Comparison of ENCODE assay signal across 9 cellular contexts in genomic region chr17:27631409-27631755, GRCh38. TPM values are rescaled to one million over a fixed set of nuclear protein-coding genes. Genes with fewer than 3 reads are reported as not detected.
DNase-seq lines count a peak whose midpoint lies in the region; ATAC-seq, FAIRE-seq and TF ChIP-seq lines count a peak whose summit lies in the region.
"Had no signal": no experiment of that assay in that cellular context is flagged by ENCODE, and none has a peak within 500 bp of the region (broad histone marks: within the 10 kb centered on the region; RNA-seq: fewer than 3 reads in every experiment).

No MANE protein-coding gene starts in this region.

- H3K27ac ChIP-seq in liver (ENCODE audit: low read depth in 1 of 2, low read length in 2 of 2) (peak overlapping the region; percentile 66), HepG2 (ENCODE audit: extremely low read length, insufficient read depth, low read length) (no peak overlapping the region)
- H3K27ac ChIP-seq: VCaP had no signal

- TF ChIP-seq RAD21 in liver (IDR thresholded peaks at IDR 0.05) (no peak), HepG2 (CRISPR knock-in tag; IDR thresholded peaks at IDR 0.05) (no peak)

- no peaks in the 10 kb centered on the region for H3K9me3 Mint-ChIP-seq in dendritic cell treated with granulocyte-macrophage colony-stimulating factor and Interleukin-4, amounts not matched to agents 40 ng/mL and 50 ng/mL, for 4 days
- peaks cover 2% of the 10 kb centered on the region for H3K9me3 Mint-ChIP-seq in stimulated activated memory B cell treated with anti-CD40 and anti-IgM and Interleukin-4, amounts not matched to agents 10 μg/mL and 1 μg/mL and 100 μg/mL, for 72 hours

- H3K4me3 ChIP-seq in liver (ENCODE audit: low read depth in 1 of 3, low read length in 3 of 3) (peak overlapping the region in 2 of 3 donors; percentile 2 to 41), HepG2 (replicated peaks in 1 of 3; ENCODE audit: insufficient read depth in 1 of 3, low read depth in 2 of 3, low read length in 3 of 3) (no peak overlapping the region)

- peaks cover 14% of the 10 kb centered on the region for H3K36me3 Mint-ChIP-seq in dendritic cell treated with granulocyte-macrophage colony-stimulating factor and Interleukin-4, amounts not matched to agents 40 ng/mL and 50 ng/mL, for 4 days (ENCODE audit: low read depth)
- H3K36me3 Mint-ChIP-seq in stimulated activated memory B cell treated with anti-CD40 and anti-IgM and Interleukin-4, amounts not matched to agents 10 μg/mL and 1 μg/mL and 100 μg/mL, for 72 hours, result peaks cover 9% of the 10 kb centered on the region

- H3K9ac ChIP-seq in liver (ENCODE audit: low read depth in 1 of 2, low read length in 2 of 2) (peak overlapping the region in 1 of 2 donors; percentile 22), HepG2 (ENCODE audit: insufficient read depth, low read depth, low read length) (no peak overlapping the region)

- no peaks in the 10 kb centered on the region for H3K36me3 ChIP-seq in liver (ENCODE audit: control insufficient read depth in 4 of 4, insufficient read depth in 3 of 4, low read depth in 1 of 4, low read length in 3 of 4)
- H3K36me3 ChIP-seq in HepG2 (replicated peaks in 1 of 2; ENCODE audit: control insufficient read depth in 1 of 2, insufficient read depth in 2 of 2, low read length in 2 of 2), result peaks cover 2% of the 10 kb centered on the region in 2 experiments; a peak in 2 of 5 replicates

- H3K4me2 ChIP-seq in HepG2 (ENCODE audit: low read depth, low read length), result no peak overlapping the region

- DNase-seq in HepG2 (ENCODE audit: low spot score), result no peak
- peak; percentile 30 for DNase-seq in KG1 (lab: John Stamatoyannopoulos, UW)
- no peak for DNase-seq in omental fat pad (ENCODE audit: low spot score)
- DNase-seq in urothelium cell line (ENCODE audit: low spot score), result no peak
- DNase-seq in NCI-H1417 treated with DMSO at 0.1 percent for 48 hours (lab: John Stamatoyannopoulos, UW), result no peak

- TF ChIP-seq POLR2A in HepG2 (IDR thresholded peaks at IDR 0.05; ENCODE audit: insufficient read depth in 1 of 2, low read depth in 2 of 2, low read length in 2 of 2), result no peak

- TF ChIP-seq CTCF in liver (IDR thresholded peaks at IDR 0.05; ENCODE audit: low read depth, low read length, missing input control) (no peak), HepG2 (CRISPR knock-in tag; IDR thresholded peaks at IDR 0.05) (no peak), omental fat pad (IDR thresholded peaks at IDR 0.05) (no peak)

- peaks cover 0 to 7% (median 0%) of the 10 kb centered on the region in 4 donors for H3K4me1 ChIP-seq in liver (ENCODE audit: control insufficient read depth in 4 of 4, insufficient read depth in 4 of 4, low read length in 3 of 4)
- peaks cover 17% of the 10 kb centered on the region for H3K4me1 ChIP-seq in HepG2 (ENCODE audit: insufficient read depth, low read length)

- POLR2A ChIA-PET in HepG2 (lab: Yijun Ruan, JAX), result no interaction called here

- no peaks in the 10 kb centered on the region for H3K9me3 ChIP-seq in liver (ENCODE audit: control insufficient read depth in 4 of 4, low read length in 3 of 4)
- H3K9me3 ChIP-seq in HepG2 (ENCODE audit: low read length), result no peaks in the 10 kb centered on the region

- no peak for TF ChIP-seq EP300 in HepG2 (IDR thresholded peaks at IDR 0.05; ENCODE audit: low read depth in 2 of 2, low read length in 2 of 2)
- no peak for TF ChIP-seq EP300 in HepG2 (CRISPR knock-in tag; IDR thresholded peaks at IDR 0.05; ENCODE audit: borderline replicate concordance)

- in situ Hi-C loops in HepG2 (cut with HindIII; ENCODE audit: extremely low pct_ligation_motif_present, low pct_unique_long_range_greater_than_20kb), result no loop called here

- peak overlapping the region; percentile 88 for H3K4me3 Mint-ChIP-seq in dendritic cell treated with granulocyte-macrophage colony-stimulating factor and Interleukin-4, amounts not matched to agents 40 ng/mL and 50 ng/mL, for 4 days
- H3K4me3 Mint-ChIP-seq in stimulated activated memory B cell treated with anti-CD40 and anti-IgM and Interleukin-4, amounts not matched to agents 10 μg/mL and 1 μg/mL and 100 μg/mL, for 72 hours, result peak overlapping the region; percentile 85

- 63% methylated on average over 6 of the region's 6 CpGs for WGBS in liver
- WGBS in HepG2 (ENCODE audit: low lambda C conversion rate), result 85% methylated on average over 5 of the region's 6 CpGs

- H3K27ac Mint-ChIP-seq in dendritic cell treated with granulocyte-macrophage colony-stimulating factor and Interleukin-4, amounts not matched to agents 40 ng/mL and 50 ng/mL, for 4 days, result peak overlapping the region; percentile 80
- peak overlapping the region; percentile 92 for H3K27ac Mint-ChIP-seq in stimulated activated memory B cell treated with anti-CD40 and anti-IgM and Interleukin-4, amounts not matched to agents 10 μg/mL and 1 μg/mL and 100 μg/mL, for 72 hours

- no peaks in the 10 kb centered on the region for H3K27me3 ChIP-seq in liver (ENCODE audit: control insufficient read depth in 4 of 4, insufficient read depth in 4 of 4, low read length in 3 of 4)
- no peaks in the 10 kb centered on the region for H3K27me3 ChIP-seq in HepG2 (ENCODE audit: control insufficient read depth in 1 of 2, insufficient read depth in 2 of 2, low read length in 2 of 2)

- H3K79me2 ChIP-seq in HepG2 (ENCODE audit: insufficient read depth, low read length), result no peaks in the 10 kb centered on the region

- H4K20me1 ChIP-seq in HepG2 (ENCODE audit: insufficient read depth, low read length), result no peaks in the 10 kb centered on the region

- no peaks in the 10 kb centered on the region for H3K27me3 Mint-ChIP-seq in dendritic cell treated with granulocyte-macrophage colony-stimulating factor and Interleukin-4, amounts not matched to agents 40 ng/mL and 50 ng/mL, for 4 days
- no peaks in the 10 kb centered on the region for H3K27me3 Mint-ChIP-seq in stimulated activated memory B cell treated with anti-CD40 and anti-IgM and Interleukin-4, amounts not matched to agents 10 μg/mL and 1 μg/mL and 100 μg/mL, for 72 hours

- FAIRE-seq in HepG2 (lab: Jason Lieb, UNC) (no peak), urothelium cell line (lab: Jason Lieb, UNC) (no peak)

- BruUV-seq in HepG2 (replicated peaks; lab: Mats Ljungman, UMichigan), result no TSS peak

- CTCF ChIA-PET in HepG2 (lab: Yijun Ruan, JAX; ENCODE audit: low intra/inter-chr PET ratio, low total read pairs), result no interaction called here

- intact Hi-C loops in HepG2 (cut with micrococcal nuclease; ENCODE audit: unreplicated experiment), result no loop called here
- intact Hi-C loops in dendritic cell treated with granulocyte-macrophage colony-stimulating factor and Interleukin-4, amounts not matched to agents 40 ng/mL and 50 ng/mL, for 4 days (cut with micrococcal nuclease), result no loop called here

- no peak overlapping the region for H2AFZ ChIP-seq in HepG2 (ENCODE audit: low read length)

- ATAC-seq in HepG2, result no peak
- ATAC-seq in stimulated activated memory B cell treated with anti-CD40 and anti-IgM and Interleukin-4, amounts not matched to agents 10 μg/mL and 1 μg/mL and 100 μg/mL, for 72 hours, result peak; percentile 84
- no peak for ATAC-seq in omental fat pad (ENCODE audit: low FRiP score)

- peaks cover 64% of the 10 kb centered on the region for H3K4me1 Mint-ChIP-seq in dendritic cell treated with granulocyte-macrophage colony-stimulating factor and Interleukin-4, amounts not matched to agents 40 ng/mL and 50 ng/mL, for 4 days (ENCODE audit: low read depth)
- H3K4me1 Mint-ChIP-seq in stimulated activated memory B cell treated with anti-CD40 and anti-IgM and Interleukin-4, amounts not matched to agents 10 μg/mL and 1 μg/mL and 100 μg/mL, for 72 hours, result peaks cover 47% of the 10 kb centered on the region

TF ChIP-seq in liver, 16 proteins besides CTCF, POLR2A, EP300 and RAD21 (continues in another document):
- TF ChIP-seq EGR1 (IDR thresholded peaks at IDR 0.05; ENCODE audit: low read depth in 2 of 2) (no peak), NR2F2 (IDR thresholded peaks at IDR 0.05) (no peak), FOXA1 (IDR thresholded peaks at IDR 0.05) (no peak)

TF ChIP-seq in HepG2, 621 proteins besides CTCF, POLR2A, EP300 and RAD21 (continues in another document):
- no peak for TF ChIP-seq TEAD3 (CRISPR knock-in tag; optimal IDR thresholded peaks at IDR 0.05; ENCODE audit: borderline replicate concordance)
- TF ChIP-seq ZNF124 (CRISPR knock-in tag; IDR thresholded peaks at IDR 0.05), result no peak
- no peak for TF ChIP-seq IKZF4 (CRISPR knock-in tag; IDR thresholded peaks at IDR 0.05; ENCODE audit: borderline replicate concordance, low read depth, not compliant biosample characterization)
- no peak for TF ChIP-seq NFKB2 (CRISPR knock-in tag; IDR thresholded peaks at IDR 0.05; ENCODE audit: borderline replicate concordance)
- no peak for TF ChIP-seq TOPORS (CRISPR knock-in tag; IDR thresholded peaks at IDR 0.05)

RNA-seq across cellular contexts. Expression of gene LGALS9, which starts 0.4 kb away (rescaled TPM):
- total RNA-seq in liver, result 10 to 100 TPM; 12.7 to 14.3 TPM
- 10 to 100 TPM in 1 of 2 donors, 1 to 10 TPM in 1; 6.1 to 24.7 TPM for polyA plus RNA-seq in liver
- total RNA-seq in HepG2 (2016; rRNA removed; fragmentation: Illumina TruSeq; extraction: Trizol), result 0.40 and 0.56 TPM in 2 replicates
- total RNA-seq in HepG2 (2016; cell fraction: cytosol; rRNA removed; fragmentation: Illumina TruSeq; extraction: Trizol; ENCODE audit: low read depth), result not detected in 2 replicates
- total RNA-seq in HepG2 (2016; cell fraction: insoluble cytoplasmic fraction; rRNA removed; fragmentation: Illumina TruSeq; extraction: Trizol), result 0.26 TPM in 1 of 2 replicates, not detected in the other
- total RNA-seq in HepG2 (2016; cell fraction: membrane; rRNA removed; fragmentation: Illumina TruSeq; extraction: Trizol), result 0.48 TPM in 1 of 2 replicates, not detected in the other
- total RNA-seq in HepG2 (2016; cell fraction: nucleus; rRNA removed; fragmentation: Illumina TruSeq; extraction: Trizol), result 0.41 and 0.59 TPM in 2 replicates
- 1.4 and 1.6 TPM in 2 replicates for polyA plus RNA-seq in HepG2 (2011; rRNA removed)
- 0.46 and 0.60 TPM in 2 replicates for polyA plus RNA-seq in HepG2 (2011; cell fraction: cytosol; rRNA removed)
- 3.3 and 4.3 TPM in 2 replicates for polyA plus RNA-seq in HepG2 (2011; cell fraction: nucleus; rRNA removed)
- polyA plus RNA-seq in HepG2 (2012), result 2.2 and 2.8 TPM in 2 replicates
- 0.15 and 0.23 TPM in 2 replicates for polyA plus RNA-seq in HepG2 (2016; cell fraction: cytosol; fragmentation: Illumina TruSeq; extraction: Trizol; ENCODE audit: low read depth)
- polyA plus RNA-seq in HepG2 (2016; cell fraction: insoluble cytoplasmic fraction; fragmentation: Illumina TruSeq; extraction: Trizol; ENCODE audit: low read depth), result 0.28 and 0.61 TPM in 2 replicates
- polyA plus RNA-seq in HepG2 (2016; cell fraction: membrane; fragmentation: Illumina TruSeq; extraction: Trizol; ENCODE audit: low read depth), result 0.21 and 0.37 TPM in 2 replicates
- 1.3 and 2.3 TPM in 2 replicates for polyA plus RNA-seq in HepG2 (2016; cell fraction: nucleus; fragmentation: Illumina TruSeq; extraction: Trizol; ENCODE audit: insufficient read depth, low read depth)
- polyA minus RNA-seq in HepG2 (2011; rRNA and poly(A)+ RNA removed; ENCODE audit: low replicate concordance), result 1.6 and 2.5 TPM in 2 replicates
- 0.62 TPM in 1 of 2 replicates, not detected in the other for polyA minus RNA-seq in HepG2 (2011; cell fraction: cytosol; rRNA and poly(A)+ RNA removed)
- polyA minus RNA-seq in HepG2 (2011; cell fraction: nucleus; rRNA and poly(A)+ RNA removed), result 3.3 and 3.4 TPM in 2 replicates
- total RNA-seq in omental fat pad, result 100 to 1,000 TPM in 1 of 4 donors, 10 to 100 TPM in 3; 36.3 to 172 (median 54.3) TPM

Comparison
In these comparisons a context has a peak if more than half of its experiments do, and no peak if none do; other contexts are left out.
1. H3K4me3 ChIP-seq: peak in liver (2 of 3); none in HepG2 (0 of 3).
2. RNA of gene LGALS9, which starts 0.4 kb away (total RNA-seq): 36.3 to 172 TPM in omental fat pad and 12.7 to 14.3 TPM in liver; 0.26 to 0.59 TPM in HepG2; every median in the first group is over 4 times any median in the second.